Comparison of ENCODE assay signal across 1 cellular context in genomic region chr12:48004039-48004940, GRCh38.
TF ChIP-seq lines count a peak whose summit lies in the region.

Gene COL2A1, minus strand, starts transcription at chr12:48004476. Its CDS starts 155 bp downstream, at chr12:48004321.

TF ChIP-seq in K562, 482 proteins besides CTCF, POLR2A, EP300 and RAD21 (continued from another document):
- TF ChIP-seq HMBOX1 (IDR thresholded peaks at IDR 0.05) = no peak
